ENCODE assay signal across 24 cellular contexts in the genomic region with DNA sequence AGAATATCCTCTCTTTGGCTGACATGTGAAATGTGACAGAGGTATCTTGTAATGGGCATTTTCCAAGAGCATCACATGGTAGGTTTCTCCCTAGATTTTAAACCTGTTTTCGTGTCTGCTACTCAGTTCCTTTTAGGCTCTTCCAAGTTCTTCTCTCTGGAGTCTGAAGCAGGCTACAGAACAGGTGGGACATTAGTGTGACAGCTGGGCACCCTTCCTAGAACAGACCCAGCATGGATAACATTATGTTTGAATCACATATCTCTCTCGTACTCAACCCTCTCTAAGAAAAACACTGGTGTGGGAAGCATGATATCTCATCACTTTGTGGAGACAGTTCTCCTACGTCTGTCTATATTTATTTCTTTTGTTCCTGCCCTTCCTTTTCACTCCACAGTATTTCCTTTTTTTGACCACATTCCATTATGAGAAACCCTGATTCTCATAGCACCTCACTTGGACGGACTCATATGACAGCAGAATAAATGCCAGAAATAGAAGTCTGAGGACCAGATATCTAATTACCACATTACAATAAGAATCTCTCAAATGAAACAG.
DNase-seq lines count a peak whose midpoint lies in the region; ATAC-seq and TF ChIP-seq lines count a peak whose summit lies in the region.
"Had no signal": no experiment of that assay in that cellular context is flagged by ENCODE, and none has a peak within 500 bp of the region (broad histone marks: within the 10 kb centered on the region; RNA-seq: fewer than 3 reads in every experiment).

No MANE protein-coding gene starts in this region.

- no peaks in the 10 kb centered on the region for H3K79me2 ChIP-seq in trophoblast cell (ENCODE audit: control insufficient read depth, insufficient read depth, low read length, poor library complexity)

- no peak overlapping the region for H3K9ac ChIP-seq in trophoblast cell (ENCODE audit: low read length)

- no peak overlapping the region for H2BK12ac ChIP-seq in trophoblast cell (ENCODE audit: low read length)

- peak overlapping the region; percentile 90 for H3K27ac Mint-ChIP-seq in glutamatergic neuron (ENCODE audit: unreplicated experiment)
- H3K27ac Mint-ChIP-seq: activated naive CD4-positive, alpha-beta T cell treated with anti-CD3 and anti-CD28 coated beads, Interleukin-2, amount 50 U/mL, for 24 hours; H9; stimulated activated effector memory CD8-positive, alpha-beta T cell treated with anti-CD3 and anti-CD28 coated beads, Interleukin-12 subunit alpha, Interleukin-12 subunit beta, amount 100 ng/mL, for 72 hours had no signal

- no peak overlapping the region for H3K4ac ChIP-seq in trophoblast cell (ENCODE audit: low read depth, low read length)

- H3K9me3 ChIP-seq in right atrium auricular region (no peaks in the 10 kb centered on the region), trophoblast cell (ENCODE audit: insufficient read depth, low read depth, low read length) (no peaks in the 10 kb centered on the region)
- H3K9me3 ChIP-seq: vagina had no signal

- no peaks in the 10 kb centered on the region for H3K4me1 ChIP-seq in right atrium auricular region
- no peaks in the 10 kb centered on the region for H3K4me1 ChIP-seq in trophoblast cell (ENCODE audit: control insufficient read depth in 1 of 2, insufficient read depth in 2 of 2, low read length in 2 of 2)
- H3K4me1 ChIP-seq: vagina had no signal

- no peaks in the 10 kb centered on the region for H3K36me3 ChIP-seq in right atrium auricular region
- no peaks in the 10 kb centered on the region for H3K36me3 ChIP-seq in trophoblast cell (ENCODE audit: control insufficient read depth in 1 of 2, insufficient read depth in 2 of 2, low read length in 2 of 2)
- H3K36me3 ChIP-seq: vagina had no signal

- no peak overlapping the region for H3K18ac ChIP-seq in trophoblast cell (ENCODE audit: low read length)

- H3K27me3 ChIP-seq in right atrium auricular region (no peaks in the 10 kb centered on the region), trophoblast cell (ENCODE audit: insufficient read depth, low read length) (no peaks in the 10 kb centered on the region)
- H3K27me3 ChIP-seq: vagina had no signal

- intact Hi-C loops in left ventricle myocardium superior (cut with micrococcal nuclease) = no loop called here

- H4K8ac ChIP-seq in trophoblast cell (ENCODE audit: low read depth, low read length) = no peak overlapping the region

- H3K4me3 ChIP-seq in right atrium auricular region (no peak overlapping the region), trophoblast cell (ENCODE audit: low read depth, low read length) (no peak overlapping the region)
- H3K4me3 ChIP-seq: GM12878, vagina had no signal

- H2AK5ac ChIP-seq in trophoblast cell (ENCODE audit: low read length) = no peak overlapping the region

- TF ChIP-seq CTCF in right atrium auricular region (IDR thresholded peaks at IDR 0.05) (no peak), glutamatergic neuron (IDR thresholded peaks at IDR 0.05; ENCODE audit: partially characterized antibody, unreplicated experiment) (no peak)

- H3K27ac ChIP-seq in right atrium auricular region (peak overlapping the region; percentile 7 to 42), trophoblast cell (ENCODE audit: low read depth, low read length) (no peak overlapping the region)
- H3K27ac ChIP-seq: vagina, VCaP had no signal

- H3K4me3 Mint-ChIP-seq in glutamatergic neuron (ENCODE audit: unreplicated experiment) = peak overlapping the region; percentile 51
- H3K4me3 Mint-ChIP-seq: activated naive CD4-positive, alpha-beta T cell treated with anti-CD3 and anti-CD28 coated beads, Interleukin-2, amount 50 U/mL, for 24 hours; H9; stimulated activated effector memory CD8-positive, alpha-beta T cell treated with anti-CD3 and anti-CD28 coated beads, Interleukin-12 subunit alpha, Interleukin-12 subunit beta, amount 100 ng/mL, for 72 hours had no signal

- DNase-seq in right atrium auricular region (ENCODE audit: low spot score) = no peak
- DNase-seq in left ventricle myocardium superior = no peak
- DNase-seq in NCI-H69 (lab: John Stamatoyannopoulos, UW) = peak; percentile 88
- peak; percentile 31 for DNase-seq in glutamatergic neuron
- DNase-seq in superior temporal gyrus (ENCODE audit: extremely low spot score) = peak; percentile 71
- DNase-seq in NCI-H146 (lab: John Stamatoyannopoulos, UW) = no peak
- no peak for DNase-seq in trophoblast cell
- DNase-seq: activated CD4-positive, alpha-beta T cell treated with anti-CD3 and anti-CD28 coated beads, Interleukin-2, amount 50 U/mL, for 1 hour; COR-L47; H9; head of caudate nucleus; Karpas-422; kidney glomerular epithelial cell; MV-4-11; NCI-H1930; NCI-H526; nucleus accumbens had no signal

- H3K4me2 ChIP-seq in trophoblast cell (ENCODE audit: low read length) = no peak overlapping the region

- no peak overlapping the region for H2AFZ ChIP-seq in trophoblast cell (ENCODE audit: insufficient read depth, low read length, poor library complexity)

- no peak overlapping the region for H3K23ac ChIP-seq in trophoblast cell (ENCODE audit: low read length)

- H4K91ac ChIP-seq in trophoblast cell (ENCODE audit: low read depth, low read length) = no peak overlapping the region

- no peaks in the 10 kb centered on the region for H3K79me1 ChIP-seq in trophoblast cell (ENCODE audit: low read length)

- peaks cover 8% of the 10 kb centered on the region for H3K9me3 Mint-ChIP-seq in glutamatergic neuron (ENCODE audit: unreplicated experiment)
- H3K9me3 Mint-ChIP-seq: activated naive CD4-positive, alpha-beta T cell treated with anti-CD3 and anti-CD28 coated beads, Interleukin-2, amount 50 U/mL, for 24 hours; H9 had no signal

- peaks cover 4% of the 10 kb centered on the region for H3K27me3 Mint-ChIP-seq in glutamatergic neuron (ENCODE audit: unreplicated experiment)
- H3K27me3 Mint-ChIP-seq: activated naive CD4-positive, alpha-beta T cell treated with anti-CD3 and anti-CD28 coated beads, Interleukin-2, amount 50 U/mL, for 24 hours had no signal

- H2BK5ac ChIP-seq in trophoblast cell (ENCODE audit: low read depth, low read length, poor library complexity) = no peak overlapping the region

- ATAC-seq in left ventricle myocardium superior (no peak), GM21737 (IDR thresholded peaks at IDR 0.05; ENCODE audit: unreplicated experiment) (no peak)
- ATAC-seq: GM12878; SK-N-SH treated with all-trans-retinoic acid at 6 μM for 48 hours; stimulated activated effector memory CD8-positive, alpha-beta T cell treated with anti-CD3 and anti-CD28 coated beads, Interleukin-12 subunit alpha, Interleukin-12 subunit beta, amount 100 ng/mL, for 72 hours had no signal

- H3K36me3 Mint-ChIP-seq in glutamatergic neuron (ENCODE audit: unreplicated experiment) = no peaks in the 10 kb centered on the region
- H3K36me3 Mint-ChIP-seq: activated naive CD4-positive, alpha-beta T cell treated with anti-CD3 and anti-CD28 coated beads, Interleukin-2, amount 50 U/mL, for 24 hours; stimulated activated effector memory CD8-positive, alpha-beta T cell treated with anti-CD3 and anti-CD28 coated beads, Interleukin-12 subunit alpha, Interleukin-12 subunit beta, amount 100 ng/mL, for 72 hours had no signal

- H2BK120ac ChIP-seq in trophoblast cell (ENCODE audit: insufficient read depth, low read length, poor library complexity) = no peak overlapping the region

- peaks cover 29% of the 10 kb centered on the region for H3K4me1 Mint-ChIP-seq in glutamatergic neuron (ENCODE audit: low read depth, unreplicated experiment)
- H3K4me1 Mint-ChIP-seq: activated naive CD4-positive, alpha-beta T cell treated with anti-CD3 and anti-CD28 coated beads, Interleukin-2, amount 50 U/mL, for 24 hours; H9; stimulated activated effector memory CD8-positive, alpha-beta T cell treated with anti-CD3 and anti-CD28 coated beads, Interleukin-12 subunit alpha, Interleukin-12 subunit beta, amount 100 ng/mL, for 72 hours had no signal

- no peak overlapping the region for H3K14ac ChIP-seq in trophoblast cell (ENCODE audit: low read length)

- no CpG with 5 or more reads among the region's 4 CpGs for WGBS in trophoblast cell (ENCODE audit: extremely low coverage, insufficient coverage, insufficient read length)

- H4K12ac ChIP-seq in trophoblast cell (ENCODE audit: low read depth, low read length) = no peak overlapping the region

Comparison
In these comparisons a context has a peak if more than half of its experiments do, and no peak if none do; other contexts are left out.
1. DNase-seq: peak in NCI-H69 (single experiment), glutamatergic neuron (single experiment) and superior temporal gyrus (single experiment); none in right atrium auricular region (single experiment), left ventricle myocardium superior (single experiment), NCI-H146 (single experiment) and trophoblast cell (0 of 2).